3 cellular contexts compared by ENCODE assay signal in the genomic region with DNA sequence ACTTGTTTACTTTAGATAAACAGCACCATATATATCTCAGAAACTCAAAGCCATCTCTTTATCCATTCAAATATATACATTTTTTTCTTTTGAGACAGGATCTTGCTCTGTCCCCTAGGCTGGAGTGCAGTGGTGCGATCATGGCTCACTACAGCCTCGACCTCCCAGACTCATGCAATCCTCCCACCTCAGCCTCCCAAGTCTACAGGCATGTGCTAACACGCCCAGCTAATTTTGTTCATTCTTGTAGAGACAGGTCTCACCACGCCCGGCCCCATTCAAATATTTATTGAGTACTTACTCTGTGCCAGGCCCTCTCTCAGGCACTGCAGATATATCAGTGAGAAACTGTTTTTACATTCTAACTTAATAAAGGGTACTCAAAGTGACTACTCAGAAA.
TF ChIP-seq lines count a peak whose summit lies in the region.

No MANE protein-coding gene starts in this region.

TF ChIP-seq in A549, 52 proteins besides CTCF, POLR2A, EP300 and RAD21:
- no peak for TF ChIP-seq KDM1A (IDR thresholded peaks at IDR 0.05; ENCODE audit: low read depth)
- TF ChIP-seq, protein P1, sequence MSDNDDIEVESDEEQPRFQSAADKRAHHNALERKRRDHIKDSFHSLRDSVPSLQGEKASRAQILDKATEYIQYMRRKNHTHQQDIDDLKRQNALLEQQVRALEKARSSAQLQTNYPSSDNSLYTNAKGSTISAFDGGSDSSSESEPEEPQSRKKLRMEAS (IDR thresholded peaks at IDR 0.05) = no peak
- TF ChIP-seq ZC3H11A (IDR thresholded peaks at IDR 0.05) = no peak
- TF ChIP-seq, protein P2, sequence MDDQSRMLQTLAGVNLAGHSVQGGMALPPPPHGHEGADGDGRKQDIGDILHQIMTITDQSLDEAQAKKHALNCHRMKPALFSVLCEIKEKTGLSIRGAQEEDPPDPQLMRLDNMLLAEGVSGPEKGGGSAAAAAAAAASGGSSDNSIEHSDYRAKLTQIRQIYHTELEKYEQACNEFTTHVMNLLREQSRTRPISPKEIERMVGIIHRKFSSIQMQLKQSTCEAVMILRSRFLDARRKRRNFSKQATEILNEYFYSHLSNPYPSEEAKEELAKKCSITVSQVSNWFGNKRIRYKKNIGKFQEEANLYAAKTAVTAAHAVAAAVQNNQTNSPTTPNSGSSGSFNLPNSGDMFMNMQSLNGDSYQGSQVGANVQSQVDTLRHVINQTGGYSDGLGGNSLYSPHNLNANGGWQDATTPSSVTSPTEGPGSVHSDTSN (IDR thresholded peaks at IDR 0.05) = no peak
- no peak for TF ChIP-seq RARB (CRISPR knock-in tag; IDR thresholded peaks at IDR 0.05)
- no peak for TF ChIP-seq SMC3 (IDR thresholded peaks at IDR 0.05)
- TF ChIP-seq CBX8 (IDR thresholded peaks at IDR 0.05) = no peak
- no peak for TF ChIP-seq EHMT2 (IDR thresholded peaks at IDR 0.05; ENCODE audit: low read depth)
- no peak for TF ChIP-seq ZSCAN20 (CRISPR knock-in tag; IDR thresholded peaks at IDR 0.05)
- TF ChIP-seq CBX2 (IDR thresholded peaks at IDR 0.05; ENCODE audit: borderline replicate concordance, low read depth) = no peak
- no peak for TF ChIP-seq JUNB (IDR thresholded peaks at IDR 0.05)
- no peak for TF ChIP-seq PHF8 (IDR thresholded peaks at IDR 0.05; ENCODE audit: borderline replicate concordance, low read depth)
- no peak for TF ChIP-seq GATA3 (IDR thresholded peaks at IDR 0.05; ENCODE audit: borderline replicate concordance)
- no peak for TF ChIP-seq NFE2L2 (conservative IDR thresholded peaks at IDR 0.05; ENCODE audit: low read length)

TF ChIP-seq in IMR-90, 13 proteins besides CTCF, POLR2A, EP300 and RAD21:
- TF ChIP-seq CEBPB (IDR thresholded peaks at IDR 0.05; ENCODE audit: low read depth, low read length) = no peak
- TF ChIP-seq SMC3 (IDR thresholded peaks at IDR 0.05; ENCODE audit: low read depth, low read length) = no peak
- no peak for TF ChIP-seq NFE2L2 (IDR thresholded peaks at IDR 0.05; ENCODE audit: low read depth, low read length)
- TF ChIP-seq MXI1 (IDR thresholded peaks at IDR 0.05; ENCODE audit: borderline replicate concordance, low read depth, low read length) = no peak
- TF ChIP-seq RCOR1 (IDR thresholded peaks at IDR 0.05; ENCODE audit: insufficient replicate concordance, low read length) = no peak
- TF ChIP-seq, protein P3, sequence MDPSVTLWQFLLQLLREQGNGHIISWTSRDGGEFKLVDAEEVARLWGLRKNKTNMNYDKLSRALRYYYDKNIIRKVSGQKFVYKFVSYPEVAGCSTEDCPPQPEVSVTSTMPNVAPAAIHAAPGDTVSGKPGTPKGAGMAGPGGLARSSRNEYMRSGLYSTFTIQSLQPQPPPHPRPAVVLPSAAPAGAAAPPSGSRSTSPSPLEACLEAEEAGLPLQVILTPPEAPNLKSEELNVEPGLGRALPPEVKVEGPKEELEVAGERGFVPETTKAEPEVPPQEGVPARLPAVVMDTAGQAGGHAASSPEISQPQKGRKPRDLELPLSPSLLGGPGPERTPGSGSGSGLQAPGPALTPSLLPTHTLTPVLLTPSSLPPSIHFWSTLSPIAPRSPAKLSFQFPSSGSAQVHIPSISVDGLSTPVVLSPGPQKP (IDR thresholded peaks at IDR 0.05; ENCODE audit: borderline replicate concordance, low read depth, low read length) = no peak

TF ChIP-seq in H1, 55 proteins besides CTCF, POLR2A, EP300 and RAD21:
- no peak for TF ChIP-seq BCL11A (IDR thresholded peaks at IDR 0.05; ENCODE audit: low read depth in 2 of 2, low read length in 2 of 2)
- no peak for TF ChIP-seq RXRA (IDR thresholded peaks at IDR 0.05; ENCODE audit: insufficient read depth, low read depth, low read length)
